Comparison of ENCODE assay signal across 19 cellular contexts in genomic region chr2:128494640-128495321, GRCh38.
DNase-seq lines count a peak whose midpoint lies in the region; ATAC-seq and TF ChIP-seq lines count a peak whose summit lies in the region.
"Had no signal": no experiment of that assay in that cellular context is flagged by ENCODE, and none has a peak within 500 bp of the region (broad histone marks: within the 10 kb centered on the region; RNA-seq: fewer than 3 reads in every experiment).

No MANE protein-coding gene starts in this region.

- H4K8ac ChIP-seq in IMR-90 (ENCODE audit: low read depth in 2 of 2, low read length in 2 of 2), result no peak overlapping the region

- no peak overlapping the region for H3K9ac ChIP-seq in IMR-90 (ENCODE audit: low read depth, low read length)

- no peak overlapping the region for H3K27ac ChIP-seq in IMR-90 (ENCODE audit: insufficient read depth, low read length)
- peak overlapping the region; percentile 80 for H3K27ac ChIP-seq in left ventricle myocardium inferior (replicated peaks)
- H3K27ac ChIP-seq: brain microvascular endothelial cell, gastrocnemius medialis, SJSA1, skin epidermis had no signal

- no peak overlapping the region for H2BK120ac ChIP-seq in IMR-90 (ENCODE audit: low read depth, low read length)

- BruUV-seq in IMR-90 (replicated peaks; lab: Mats Ljungman, UMichigan), result no TSS peak

- H3K4me1 Mint-ChIP-seq in activated T-cell treated with anti-CD3 and anti-CD28 coated beads, Interleukin-2, amount 50 U/mL, for 4 hours (ENCODE audit: low read depth), result no peaks in the 10 kb centered on the region
- H3K4me1 Mint-ChIP-seq: activated T-helper 17 cell treated with anti-CD3 and anti-CD28 coated beads, Interleukin-2, amount 50 U/mL, for 72 hours had no signal

- H3K79me1 ChIP-seq in IMR-90 (ENCODE audit: low read depth in 1 of 2, low read length in 2 of 2), result no peaks in the 10 kb centered on the region

- H3K4ac ChIP-seq in IMR-90 (ENCODE audit: low read depth, low read length), result no peak overlapping the region

- H2BK15ac ChIP-seq in IMR-90 (ENCODE audit: low read depth, low read length), result no peak overlapping the region

- H2AFZ ChIP-seq in IMR-90 (replicated peaks; ENCODE audit: low read length, poor library complexity), result peak overlapping the region; percentile 58

- ATAC-seq in IMR-90 (ENCODE audit: low read depth) (no peak), HG03571 (IDR thresholded peaks at IDR 0.05; ENCODE audit: unreplicated experiment) (no peak)
- no peak for ATAC-seq in activated T-cell treated with anti-CD3 and anti-CD28 coated beads, Interleukin-2, amount 50 U/mL, for 4 hours
- ATAC-seq: activated T-helper 17 cell treated with anti-CD3 and anti-CD28 coated beads, Interleukin-2, amount 50 U/mL, for 72 hours; gastrocnemius medialis; stimulated activated naive B cell treated with anti-CD40 and anti-IgM and Interleukin-4, amounts not matched to agents 10 μg/mL and 1 μg/mL and 100 μg/mL, for 72 hours had no signal

- H3K27me3 ChIP-seq in IMR-90 (ENCODE audit: control insufficient read depth, insufficient read depth, low read length) (peaks cover 14% of the 10 kb centered on the region), left ventricle myocardium inferior (ENCODE audit: low read depth) (peaks cover 10% of the 10 kb centered on the region)
- H3K27me3 ChIP-seq: brain microvascular endothelial cell, SJSA1 had no signal

- peaks cover 5% of the 10 kb centered on the region; the same call in 1 of the 2 replicates for H3K9me3 ChIP-seq in IMR-90 (ENCODE audit: control insufficient read depth, insufficient read depth, low read length)
- H3K9me3 ChIP-seq in left ventricle myocardium inferior (replicated peaks), result peaks cover 6% of the 10 kb centered on the region
- H3K9me3 ChIP-seq: gastrocnemius medialis, SJSA1 had no signal

- H3K23ac ChIP-seq in IMR-90 (ENCODE audit: low read depth, low read length), result no peak overlapping the region

- no peak overlapping the region for H2AK9ac ChIP-seq in IMR-90 (replicated peaks; ENCODE audit: low read depth, low read length, poor library complexity)

- CTCF ChIA-PET in IMR-90 (lab: Yijun Ruan, JAX), result no interaction called here

- no peak overlapping the region for H3K18ac ChIP-seq in IMR-90 (ENCODE audit: low read depth, low read length)

- POLR2A ChIA-PET in IMR-90 (lab: Charles Lee; ENCODE audit: unreplicated experiment), result no interaction called here

- TF ChIP-seq RAD21 in IMR-90 (IDR thresholded peaks at IDR 0.05; ENCODE audit: low read length), result no peak

- WGBS in IMR-90 (ENCODE audit: extremely low coverage in 2 of 2, insufficient read length in 1 of 2), 2 experiments, result no CpG with 5 or more reads among the region's 13 CpGs

- no peak overlapping the region for H3K56ac ChIP-seq in IMR-90 (ENCODE audit: extremely low read depth, insufficient read depth, low read length)

- H3K4me2 ChIP-seq in IMR-90 (ENCODE audit: low read depth, low read length), result no peak overlapping the region

- no peak for TF ChIP-seq POLR2A in IMR-90 (IDR thresholded peaks at IDR 0.05; ENCODE audit: low read depth, low read length)

- in situ Hi-C loops in IMR-90 (cut with MboI; ENCODE audit: low sequenced_read_pairs), result no loop called here

- H2BK5ac ChIP-seq in IMR-90 (ENCODE audit: low read depth, low read length, poor library complexity, severe bottlenecking), result no peak overlapping the region

- DNase-seq in IMR-90 (no peak), astrocyte of the hippocampus (ENCODE audit: low read depth, low spot score) (peak; percentile 58), left ventricle myocardium inferior (no peak), posterior vena cava (ENCODE audit: low spot score) (peak; percentile 73), NCI-H526 treated with DMSO at 0.1 percent for 48 hours (lab: John Stamatoyannopoulos, UW) (no peak)
- DNase-seq in activated T-cell treated with anti-CD3 and anti-CD28 coated beads, Interleukin-2, amount 50 U/mL, for 4 hours, result no peak
- no peak for DNase-seq in activated naive CD4-positive, alpha-beta T cell treated with anti-CD3 and anti-CD28 coated beads, Interleukin-2, amount 50 U/mL, for 16 hours
- DNase-seq: activated CD4-positive, alpha-beta T cell treated with anti-CD3 and anti-CD28 coated beads, Interleukin-2, amount 50 U/mL, for 48 hours; brain microvascular endothelial cell; DMS53; effector CD8-positive, alpha-beta T cell; gastrocnemius medialis; mesenchymal stem cell; MM.1S; stimulated activated naive B cell treated with anti-CD40 and anti-IgM and Interleukin-4, amounts not matched to agents 10 μg/mL and 1 μg/mL and 100 μg/mL, for 72 hours had no signal

- H3K4me3 ChIP-seq in IMR-90 (ENCODE audit: insufficient read depth, low read depth, low read length) (no peak overlapping the region), left ventricle myocardium inferior (no peak overlapping the region)
- H3K4me3 ChIP-seq: gastrocnemius medialis, SJSA1, skin epidermis had no signal

- no peak for TF ChIP-seq CTCF in IMR-90 (conservative IDR thresholded peaks at IDR 0.05; ENCODE audit: low read depth, low read length)
- TF ChIP-seq CTCF in left ventricle myocardium inferior (IDR thresholded peaks at IDR 0.05; ENCODE audit: borderline replicate concordance), result no peak

- H3K9me3 Mint-ChIP-seq in activated T-cell treated with anti-CD3 and anti-CD28 coated beads, Interleukin-2, amount 50 U/mL, for 4 hours, result no peaks in the 10 kb centered on the region
- H3K9me3 Mint-ChIP-seq: activated T-helper 17 cell treated with anti-CD3 and anti-CD28 coated beads, Interleukin-2, amount 50 U/mL, for 72 hours had no signal

- no peak overlapping the region for H3K14ac ChIP-seq in IMR-90 (replicated peaks; ENCODE audit: low read depth, low read length)

- no peaks in the 10 kb centered on the region for H3K36me3 ChIP-seq in IMR-90 (ENCODE audit: control insufficient read depth, insufficient read depth, low read length)
- no peaks in the 10 kb centered on the region for H3K36me3 ChIP-seq in left ventricle myocardium inferior
- H3K36me3 ChIP-seq: brain microvascular endothelial cell, gastrocnemius medialis, SJSA1 had no signal

- intact Hi-C loops in IMR-90 (cut with micrococcal nuclease) (no loop called here), left ventricle myocardium inferior (cut with micrococcal nuclease) (no loop called here), posterior vena cava (cut with DNase I) (no loop called here)

- no peak overlapping the region for H4K5ac ChIP-seq in IMR-90 (ENCODE audit: low read depth, low read length)

- dilution Hi-C loops in IMR-90 (cut with HindIII; ENCODE audit: low sequenced_read_pairs, unreplicated experiment), result no loop called here

- no peaks in the 10 kb centered on the region for H3K9me1 ChIP-seq in IMR-90 (ENCODE audit: insufficient read depth, low read length)

- H4K91ac ChIP-seq in IMR-90 (ENCODE audit: insufficient read depth, low read depth, low read length), result no peak overlapping the region

- H3K27me3 Mint-ChIP-seq in activated T-cell treated with anti-CD3 and anti-CD28 coated beads, Interleukin-2, amount 50 U/mL, for 4 hours (ENCODE audit: low read depth), result peaks cover 6% of the 10 kb centered on the region

- no peak overlapping the region for H2BK20ac ChIP-seq in IMR-90 (ENCODE audit: low read depth, low read length)

- no peaks in the 10 kb centered on the region for H3K4me1 ChIP-seq in IMR-90 (ENCODE audit: control insufficient read depth, insufficient read depth, low read length)
- peaks cover 27% of the 10 kb centered on the region for H3K4me1 ChIP-seq in left ventricle myocardium inferior
- H3K4me1 ChIP-seq: gastrocnemius medialis had no signal

- no peaks in the 10 kb centered on the region for H3K36me3 Mint-ChIP-seq in activated T-cell treated with anti-CD3 and anti-CD28 coated beads, Interleukin-2, amount 50 U/mL, for 4 hours (ENCODE audit: insufficient read depth)

- H4K20me1 ChIP-seq in IMR-90 (ENCODE audit: insufficient read depth, low read length), result no peaks in the 10 kb centered on the region

- no peak overlapping the region for H3K4me3 Mint-ChIP-seq in activated T-cell treated with anti-CD3 and anti-CD28 coated beads, Interleukin-2, amount 50 U/mL, for 4 hours
- H3K4me3 Mint-ChIP-seq: activated T-helper 17 cell treated with anti-CD3 and anti-CD28 coated beads, Interleukin-2, amount 50 U/mL, for 72 hours; stimulated activated naive B cell treated with anti-CD40 and anti-IgM and Interleukin-4, amounts not matched to agents 10 μg/mL and 1 μg/mL and 100 μg/mL, for 72 hours had no signal

- H2AK5ac ChIP-seq in IMR-90 (ENCODE audit: low read depth, low read length), result no peak overlapping the region

TF ChIP-seq in IMR-90, 13 proteins besides CTCF, POLR2A, EP300 and RAD21 (continues in another document):
- no peak for TF ChIP-seq SMC3 (IDR thresholded peaks at IDR 0.05; ENCODE audit: low read depth, low read length)
- TF ChIP-seq MAZ (IDR thresholded peaks at IDR 0.05; ENCODE audit: borderline replicate concordance, low read depth, low read length), result no peak
- TF ChIP-seq ELK1 (IDR thresholded peaks at IDR 0.05; ENCODE audit: borderline replicate concordance, low read depth, low read length), result no peak
- no peak for TF ChIP-seq USF2 (IDR thresholded peaks at IDR 0.05; ENCODE audit: low read depth, low read length)
- no peak for TF ChIP-seq BHLHE40 (IDR thresholded peaks at IDR 0.05; ENCODE audit: low read depth, low read length)
- no peak for TF ChIP-seq NFE2L2 (IDR thresholded peaks at IDR 0.05; ENCODE audit: low read depth, low read length)
- no peak for TF ChIP-seq MAFK (IDR thresholded peaks at IDR 0.05; ENCODE audit: low read depth, low read length)
- TF ChIP-seq MXI1 (IDR thresholded peaks at IDR 0.05; ENCODE audit: borderline replicate concordance, low read depth, low read length), result no peak
- no peak for TF ChIP-seq FOS (IDR thresholded peaks at IDR 0.05; ENCODE audit: low read depth, low read length)
- no peak for TF ChIP-seq CEBPB (IDR thresholded peaks at IDR 0.05; ENCODE audit: low read depth, low read length)
- no peak for TF ChIP-seq RCOR1 (IDR thresholded peaks at IDR 0.05; ENCODE audit: insufficient replicate concordance, low read length)

Comparison
In these comparisons a context has a peak if more than half of its experiments do, and no peak if none do; other contexts are left out.
1. DNase-seq: peak in astrocyte of the hippocampus (single experiment) and posterior vena cava (single experiment); none in IMR-90 (single experiment), left ventricle myocardium inferior (single experiment), activated T-cell treated with anti-CD3 and anti-CD28 coated beads, Interleukin-2, amount 50 U/mL, for 4 hours (single experiment), NCI-H526 treated with DMSO at 0.1 percent for 48 hours (single experiment) and activated naive CD4-positive, alpha-beta T cell treated with anti-CD3 and anti-CD28 coated beads, Interleukin-2, amount 50 U/mL, for 16 hours (single experiment).